Comparison of ENCODE assay signal across 9 cellular contexts in genomic region chr13:98549728-98550317, GRCh38. TPM values are rescaled to one million over a fixed set of nuclear protein-coding genes. Genes with fewer than 3 reads are reported as not detected.
A peak's percentile ranks its signal among the peaks of the same experiment; 100 is the strongest.
DNase-seq lines count a peak whose midpoint lies in the region; ATAC-seq and TF ChIP-seq lines count a peak whose summit lies in the region.
"Had no signal": no experiment of that assay in that cellular context is flagged by ENCODE, and none has a peak within 500 bp of the region (broad histone marks: within the 10 kb centered on the region; RNA-seq: fewer than 3 reads in every experiment).

No MANE protein-coding gene starts in this region.

- WGBS in smooth muscle cell (ENCODE audit: low lambda C conversion rate), result 61% methylated on average over 3 of the region's 3 CpGs
- WGBS in spleen, 5 donors, result 60 to 80% (median 70%) methylated on average over 3 of the region's 3 CpGs

- no peaks in the 10 kb centered on the region for H3K9me3 ChIP-seq in smooth muscle cell (replicated peaks; ENCODE audit: low read depth)
- no peaks in the 10 kb centered on the region for H3K9me3 ChIP-seq in spleen

- H4K20me1 ChIP-seq in smooth muscle cell (ENCODE audit: low read depth), result peaks cover 99% of the 10 kb centered on the region

- no peaks in the 10 kb centered on the region for H3K27me3 ChIP-seq in smooth muscle cell (ENCODE audit: low read depth)
- H3K27me3 ChIP-seq in spleen (replicated peaks in 1 of 7), result no peaks in the 10 kb centered on the region

- CTCF ChIA-PET in activated CD4-positive, alpha-beta T cell treated with anti-CD3 and anti-CD28 coated beads, Interleukin-2, amount 10 ng/mL, durations not matched to agents 7 days and 5 days (lab: Charles Lee), result interaction anchor here (1.1 to 3.4 kb wide), 4 partner anchors 8 to 16 kb away, joined by 3 to 11 read pairs (median 8); no protein-coding TSS in a partner anchor

- no peak for TF ChIP-seq CTCF in smooth muscle cell (IDR thresholded peaks at IDR 0.05; ENCODE audit: borderline replicate concordance, insufficient read depth, poor library complexity, severe bottlenecking)
- TF ChIP-seq CTCF in spleen (IDR thresholded peaks at IDR 0.05 in 8 of 11, conservative IDR thresholded peaks at IDR 0.05 in 3 of 11), result no peak

- H2AFZ ChIP-seq in smooth muscle cell (ENCODE audit: low read depth), result no peak overlapping the region

- peak overlapping the region; percentile 28 for H3K27ac Mint-ChIP-seq in activated CD4-positive, alpha-beta T cell treated with anti-CD3 and anti-CD28 coated beads, Interleukin-2, amount 10 ng/mL, durations not matched to agents 7 days and 5 days
- peak overlapping the region; percentile 67 for H3K27ac Mint-ChIP-seq in activated T-helper 1 cell treated with anti-CD3 and anti-CD28 coated beads, Interleukin-12 subunit alpha, Interleukin-12 subunit beta, Interleukin-2, Interleukin-4 antibody, amounts not matched to agents 30 ng/mL and 10 ng/mL and 1 ng/mL, durations not matched to agents 14 hours and 24 hours and 36 hours

- H3K4me3 ChIP-seq in smooth muscle cell, result no peak overlapping the region
- no peak overlapping the region for H3K4me3 ChIP-seq in spleen

- ATAC-seq in HG02885 (IDR thresholded peaks at IDR 0.05; ENCODE audit: poor library complexity, unreplicated experiment), result peak; percentile 66

- H3F3A ChIP-seq in smooth muscle cell (ENCODE audit: low read depth), result peaks cover 4% of the 10 kb centered on the region

- POLR2A ChIA-PET in activated CD4-positive, alpha-beta T cell treated with anti-CD3 and anti-CD28 coated beads, Interleukin-2, amount 10 ng/mL, durations not matched to agents 7 days and 5 days (lab: Charles Lee), result no interaction called here

- intact Hi-C loops in activated T-helper 1 cell treated with anti-CD3 and anti-CD28 coated beads, Interleukin-12 subunit alpha, Interleukin-12 subunit beta, Interleukin-2, Interleukin-4 antibody, amounts not matched to agents 30 ng/mL and 10 ng/mL and 1 ng/mL, durations not matched to agents 14 hours and 24 hours and 36 hours (cut with micrococcal nuclease), result loop anchor here (1.0 to 2.0 kb wide), 5 partner anchors 8 to 74 kb away; no protein-coding TSS in a partner anchor
- intact Hi-C loops in spleen (cut with DNase I; ENCODE audit: low total_unique reads), result no loop called here

- peaks cover 36% of the 10 kb centered on the region for H3K36me3 Mint-ChIP-seq in activated CD4-positive, alpha-beta T cell treated with anti-CD3 and anti-CD28 coated beads, Interleukin-2, amount 10 ng/mL, durations not matched to agents 7 days and 5 days (ENCODE audit: low read depth)
- H3K36me3 Mint-ChIP-seq in activated T-helper 1 cell treated with anti-CD3 and anti-CD28 coated beads, Interleukin-12 subunit alpha, Interleukin-12 subunit beta, Interleukin-2, Interleukin-4 antibody, amounts not matched to agents 30 ng/mL and 10 ng/mL and 1 ng/mL, durations not matched to agents 14 hours and 24 hours and 36 hours (ENCODE audit: low read depth), result peaks cover 28% of the 10 kb centered on the region

- no peaks in the 10 kb centered on the region for H3K9me3 Mint-ChIP-seq in activated CD4-positive, alpha-beta T cell treated with anti-CD3 and anti-CD28 coated beads, Interleukin-2, amount 10 ng/mL, durations not matched to agents 7 days and 5 days
- no peaks in the 10 kb centered on the region for H3K9me3 Mint-ChIP-seq in activated T-helper 1 cell treated with anti-CD3 and anti-CD28 coated beads, Interleukin-12 subunit alpha, Interleukin-12 subunit beta, Interleukin-2, Interleukin-4 antibody, amounts not matched to agents 30 ng/mL and 10 ng/mL and 1 ng/mL, durations not matched to agents 14 hours and 24 hours and 36 hours

- no peak for DNase-seq in activated CD4-positive, alpha-beta T cell treated with anti-CD3 and anti-CD28 coated beads, Interleukin-2, amount 10 ng/mL, durations not matched to agents 7 days and 5 days
- DNase-seq in activated CD4-positive, alpha-beta T cell treated with anti-CD3 and anti-CD28 coated beads, Interleukin-2, amount 50 U/mL, for 48 hours, result no peak
- no peak for DNase-seq in activated T-helper 1 cell treated with anti-CD3 and anti-CD28 coated beads, Interleukin-12 subunit alpha, Interleukin-12 subunit beta, Interleukin-2, Interleukin-4 antibody, amounts not matched to agents 30 ng/mL and 10 ng/mL and 1 ng/mL, durations not matched to agents 14 hours and 24 hours and 36 hours (ENCODE audit: low spot score)
- DNase-seq in smooth muscle cell (lab: John Stamatoyannopoulos, UW; ENCODE audit: unreplicated experiment) (no peak), anterior cingulate cortex (lab: John Stamatoyannopoulos, UW) (no peak), spleen (no peak), superior temporal gyrus (ENCODE audit: extremely low spot score) (no peak)
- DNase-seq: stimulated activated CD4-positive, alpha-beta T cell treated with anti-CD3 and anti-CD28 coated beads, Interleukin-1b, Interleukin-23, amount 100 ng/mL, for 48 hours had no signal

- peaks cover 97% of the 10 kb centered on the region for H3K79me2 ChIP-seq in smooth muscle cell (ENCODE audit: low read depth)

- peak overlapping the region; percentile 49 for H3K27ac ChIP-seq in smooth muscle cell (ENCODE audit: low read depth)
- H3K27ac ChIP-seq in spleen, result peak overlapping the region in 3 of 8 donors; percentile 53 to 64 (median 53)

- TF ChIP-seq POLR2A in spleen (IDR thresholded peaks at IDR 0.05), result no peak

- H3K4me1 ChIP-seq in smooth muscle cell (ENCODE audit: low read depth), result peaks cover 3% of the 10 kb centered on the region
- H3K4me1 ChIP-seq in spleen, result peaks cover 22 to 98% (median 59%) of the 10 kb centered on the region in 6 donors

- peak overlapping the region; percentile 29 for H3K4me2 ChIP-seq in smooth muscle cell

- H3K4me1 Mint-ChIP-seq in activated CD4-positive, alpha-beta T cell treated with anti-CD3 and anti-CD28 coated beads, Interleukin-2, amount 10 ng/mL, durations not matched to agents 7 days and 5 days, result peaks cover 72% of the 10 kb centered on the region
- peaks cover 73% of the 10 kb centered on the region for H3K4me1 Mint-ChIP-seq in activated T-helper 1 cell treated with anti-CD3 and anti-CD28 coated beads, Interleukin-12 subunit alpha, Interleukin-12 subunit beta, Interleukin-2, Interleukin-4 antibody, amounts not matched to agents 30 ng/mL and 10 ng/mL and 1 ng/mL, durations not matched to agents 14 hours and 24 hours and 36 hours (ENCODE audit: low read depth)

- H3K36me3 ChIP-seq in smooth muscle cell (ENCODE audit: low read depth) (no peaks in the 10 kb centered on the region), spleen (peaks cover 0 to 39% (median 0%) of the 10 kb centered on the region in 6 donors)

- H3K4me3 Mint-ChIP-seq in activated CD4-positive, alpha-beta T cell treated with anti-CD3 and anti-CD28 coated beads, Interleukin-2, amount 10 ng/mL, durations not matched to agents 7 days and 5 days, result no peak overlapping the region
- peak overlapping the region; percentile 38 for H3K4me3 Mint-ChIP-seq in activated T-helper 1 cell treated with anti-CD3 and anti-CD28 coated beads, Interleukin-12 subunit alpha, Interleukin-12 subunit beta, Interleukin-2, Interleukin-4 antibody, amounts not matched to agents 30 ng/mL and 10 ng/mL and 1 ng/mL, durations not matched to agents 14 hours and 24 hours and 36 hours

- no peak overlapping the region for H3K9ac ChIP-seq in smooth muscle cell (ENCODE audit: low read depth)

- no peaks in the 10 kb centered on the region for H3K27me3 Mint-ChIP-seq in activated CD4-positive, alpha-beta T cell treated with anti-CD3 and anti-CD28 coated beads, Interleukin-2, amount 10 ng/mL, durations not matched to agents 7 days and 5 days
- H3K27me3 Mint-ChIP-seq in activated T-helper 1 cell treated with anti-CD3 and anti-CD28 coated beads, Interleukin-12 subunit alpha, Interleukin-12 subunit beta, Interleukin-2, Interleukin-4 antibody, amounts not matched to agents 30 ng/mL and 10 ng/mL and 1 ng/mL, durations not matched to agents 14 hours and 24 hours and 36 hours (ENCODE audit: insufficient read depth), result no peaks in the 10 kb centered on the region

RNA-seq across cellular contexts. Expression of gene STK24, which starts 27.1 kb away (rescaled TPM):
- total RNA-seq in activated CD4-positive, alpha-beta T cell treated with anti-CD3 and anti-CD28 coated beads, Interleukin-2, amount 10 ng/mL, durations not matched to agents 7 days and 5 days, result 100 to 1,000 TPM; 160 to 170 TPM
- total RNA-seq in activated T-helper 1 cell treated with anti-CD3 and anti-CD28 coated beads, Interleukin-12 subunit alpha, Interleukin-12 subunit beta, Interleukin-2, Interleukin-4 antibody, amounts not matched to agents 30 ng/mL and 10 ng/mL and 1 ng/mL, durations not matched to agents 14 hours and 24 hours and 36 hours, result 135 and 139 TPM in 2 replicates
- total RNA-seq in smooth muscle cell (76.6 and 89.1 TPM in 2 replicates), spleen (100 to 1,000 TPM in 3 of 7 donors, 10 to 100 TPM in 4; 87.5 to 132 (median 99.7) TPM)
- polyA plus RNA-seq in smooth muscle cell (80.2 and 105 TPM in 2 replicates), spleen (10 to 100 TPM; 36.5 to 49.3 (median 47.4) TPM)
